Comparison of ENCODE assay signal across 9 cellular contexts in genomic region chr1:1599030-1599916, GRCh38. TPM values are rescaled to one million over a fixed set of nuclear protein-coding genes. Genes with fewer than 3 reads are reported as not detected.
A peak's percentile ranks its signal among the peaks of the same experiment; 100 is the strongest.
DNase-seq lines count a peak whose midpoint lies in the region; ATAC-seq, FAIRE-seq and TF ChIP-seq lines count a peak whose summit lies in the region.
"Had no signal": no experiment of that assay in that cellular context is flagged by ENCODE, and none has a peak within 500 bp of the region (broad histone marks: within the 10 kb centered on the region; RNA-seq: fewer than 3 reads in every experiment).

No MANE protein-coding gene starts in this region.

- H3K27me3 ChIP-seq in ectodermal cell (ENCODE audit: control insufficient read depth, insufficient read depth, low read length, poor library complexity, severe bottlenecking), result peaks cover 88% of the 10 kb centered on the region

- H3K4me1 ChIP-seq in ectodermal cell (ENCODE audit: control insufficient read depth, insufficient read depth, low read length), result peaks cover 6% of the 10 kb centered on the region

- POLR2A ChIA-PET in T-cell (lab: Charles Lee), result no interaction called here
- POLR2A ChIA-PET in naive thymus-derived CD8-positive, alpha-beta T cell (lab: Charles Lee), result interaction anchor here (0.8 to 3.1 kb wide), 3 partner anchors 8 to 17 kb away, joined by 3 to 23 read pairs (median 5); partner anchors contain the start of gene MIB2

- no peak for ATAC-seq in Right ventricle myocardium inferior
- ATAC-seq in T-cell (replicated peaks in 1 of 4), result peak; percentile 62 to 76 (median 74)
- ATAC-seq in naive thymus-derived CD8-positive, alpha-beta T cell, result peak; percentile 71 to 76
- no peak for ATAC-seq in GM21515 (IDR thresholded peaks at IDR 0.05; ENCODE audit: unreplicated experiment)

- DNase-seq in Right ventricle myocardium inferior (ENCODE audit: missing footprints), result peak; percentile 64
- DNase-seq in cardiac septum (ENCODE audit: low spot score), result no peak
- peak in 24 of 34 experiments; percentile 11 to 55 (median 30) for DNase-seq in T-cell
- DNase-seq in naive thymus-derived CD8-positive, alpha-beta T cell, result peak in 5 of 10 donors; percentile 25 to 55 (median 40)
- DNase-seq in amniotic stem cell (lab: John Stamatoyannopoulos, UW), result no peak
- no peak for DNase-seq in H54 (ENCODE audit: insufficient read length, low spot score)

- H3K9me3 Mint-ChIP-seq in T-cell, result no peaks in the 10 kb centered on the region
- no peaks in the 10 kb centered on the region for H3K9me3 Mint-ChIP-seq in naive thymus-derived CD8-positive, alpha-beta T cell

- H3K27me3 Mint-ChIP-seq in T-cell, result peaks cover 0 to 6% of the 10 kb centered on the region in 2 donors
- H3K27me3 Mint-ChIP-seq in naive thymus-derived CD8-positive, alpha-beta T cell, result peaks cover 0 to 11% (median 0%) of the 10 kb centered on the region in 5 donors

- CTCF ChIA-PET in T-cell (lab: Charles Lee), result no interaction called here

- H3K27ac Mint-ChIP-seq in T-cell, result peak overlapping the region; percentile 61 to 73
- H3K27ac Mint-ChIP-seq in naive thymus-derived CD8-positive, alpha-beta T cell, result peak overlapping the region in 3 of 10 donors; percentile 53 to 65 (median 60)

- H3K4me1 Mint-ChIP-seq in T-cell, result peaks cover 7 to 12% (median 11%) of the 10 kb centered on the region in 3 donors
- peaks cover 5 to 9% (median 7%) of the 10 kb centered on the region in 4 donors for H3K4me1 Mint-ChIP-seq in naive thymus-derived CD8-positive, alpha-beta T cell

- no peaks in the 10 kb centered on the region for H3K36me3 Mint-ChIP-seq in T-cell
- H3K36me3 Mint-ChIP-seq in naive thymus-derived CD8-positive, alpha-beta T cell, result no peaks in the 10 kb centered on the region

- peak overlapping the region; percentile 72 to 83 (median 80) for H3K4me3 Mint-ChIP-seq in T-cell
- H3K4me3 Mint-ChIP-seq in naive thymus-derived CD8-positive, alpha-beta T cell, result peak overlapping the region; percentile 59 to 86 (median 81)

- TF ChIP-seq POLR2A in H54 (IDR thresholded peaks at IDR 0.05; ENCODE audit: low read depth, low read length), result no peak

- no peak overlapping the region for H3K27ac ChIP-seq in ectodermal cell (ENCODE audit: insufficient read depth, low read depth, low read length, poor library complexity, severe bottlenecking)

- WGBS in ectodermal cell, 2 experiments, result 19 to 20% methylated on average over 108 of the region's 108 CpGs

- intact Hi-C loops in Right ventricle myocardium inferior (cut with DNase I) (no loop called here), cardiac septum (cut with DNase I) (no loop called here)

- no peaks in the 10 kb centered on the region for H3K9me3 ChIP-seq in ectodermal cell (ENCODE audit: control insufficient read depth, low read length)

- H3K36me3 ChIP-seq in ectodermal cell (ENCODE audit: control insufficient read depth, insufficient read depth, low read length), result no peaks in the 10 kb centered on the region

- H3K4me3 ChIP-seq in ectodermal cell (ENCODE audit: insufficient read depth, low read depth, low read length), result peak overlapping the region; percentile 33

- FAIRE-seq in H54 (lab: Jason Lieb, UNC), result no peak
- FAIRE-seq: GM18507 had no signal

RNA-seq across cellular contexts. Expression of gene FNDC10, which starts 0.7 kb away (rescaled TPM):
- total RNA-seq in Right ventricle myocardium inferior (3.0 TPM), cardiac septum (1.7 TPM), T-cell (1 to 10 TPM; 2.1 to 6.3 (median 5.9) TPM)
- polyA plus RNA-seq in ectodermal cell (2013, experiment 1 of 4), result 9.6 TPM
- 8.0 TPM for polyA plus RNA-seq in ectodermal cell (2013, experiment 2 of 4)
- 7.6 TPM for polyA plus RNA-seq in ectodermal cell (2013, experiment 3 of 4)
- 7.1 TPM for polyA plus RNA-seq in ectodermal cell (2013, experiment 4 of 4)
- 1 to 10 TPM; 3.7 to 3.8 TPM for total RNA-seq in naive thymus-derived CD8-positive, alpha-beta T cell
- 1 to 10 TPM in 1 of 3 donors, under 1 TPM in 2; 0.75 to 2.4 (median 0.89) TPM for polyA plus RNA-seq in naive thymus-derived CD8-positive, alpha-beta T cell

RNA-seq across cellular contexts. Expression of gene MIB2, which starts 16.0 kb away (rescaled TPM):
- total RNA-seq in Right ventricle myocardium inferior (103 TPM), cardiac septum (82.4 TPM), T-cell (100 to 1,000 TPM in 3 of 5 donors, 10 to 100 TPM in 2; 68.9 to 105 (median 103) TPM)
- 58.6 TPM for polyA plus RNA-seq in ectodermal cell (2013, experiment 1 of 4)
- polyA plus RNA-seq in ectodermal cell (2013, experiment 2 of 4), result 53.6 TPM
- 49.8 TPM for polyA plus RNA-seq in ectodermal cell (2013, experiment 3 of 4)
- 50.5 TPM for polyA plus RNA-seq in ectodermal cell (2013, experiment 4 of 4)
- 100 to 1,000 TPM; 109 to 122 TPM for total RNA-seq in naive thymus-derived CD8-positive, alpha-beta T cell
- 10 to 100 TPM; 23.6 to 31.1 (median 27.2) TPM for polyA plus RNA-seq in naive thymus-derived CD8-positive, alpha-beta T cell

RNA-seq across cellular contexts. Expression of gene SSU72, which starts 24.6 kb away (rescaled TPM):
- 116 TPM for total RNA-seq in Right ventricle myocardium inferior
- 90.7 TPM for total RNA-seq in cardiac septum
- 100 to 1,000 TPM; 112 to 135 (median 134) TPM for total RNA-seq in T-cell
- 161 TPM for polyA plus RNA-seq in ectodermal cell (2013, experiment 1 of 4)
- polyA plus RNA-seq in ectodermal cell (2013, experiment 2 of 4), result 152 TPM
- polyA plus RNA-seq in ectodermal cell (2013, experiment 3 of 4), result 140 TPM
- 158 TPM for polyA plus RNA-seq in ectodermal cell (2013, experiment 4 of 4)
- 100 to 1,000 TPM; 158 to 162 TPM for total RNA-seq in naive thymus-derived CD8-positive, alpha-beta T cell
- polyA plus RNA-seq in naive thymus-derived CD8-positive, alpha-beta T cell, result 100 to 1,000 TPM; 219 to 290 (median 248) TPM

RNA-seq across cellular contexts. Expression of gene MMP23B, which starts 32.7 kb away (rescaled TPM):
- total RNA-seq in Right ventricle myocardium inferior (36.2 TPM), cardiac septum (60.2 TPM), T-cell (10 to 100 TPM in 1 of 5 donors, 1 to 10 TPM in 4; 4.8 to 11.2 (median 6.8) TPM)
- polyA plus RNA-seq in ectodermal cell (2013, experiment 1 of 4), result 7.1 TPM
- 9.0 TPM for polyA plus RNA-seq in ectodermal cell (2013, experiment 2 of 4)
- 10.0 TPM for polyA plus RNA-seq in ectodermal cell (2013, experiment 3 of 4)
- polyA plus RNA-seq in ectodermal cell (2013, experiment 4 of 4), result 13.4 TPM
- total RNA-seq in naive thymus-derived CD8-positive, alpha-beta T cell, result 1 to 10 TPM; 3.6 to 6.1 TPM
- polyA plus RNA-seq in naive thymus-derived CD8-positive, alpha-beta T cell, result 1 to 10 TPM in 2 of 3 donors, not detected in 1; 1.1 to 2.4 TPM

RNA-seq across cellular contexts. Expression of gene TMEM240, which starts 58.8 kb away (rescaled TPM):
- total RNA-seq in Right ventricle myocardium inferior (6.9 TPM), cardiac septum (5.0 TPM), T-cell (1 to 10 TPM; 1.0 to 3.1 (median 1.4) TPM)
- 11.1 TPM for polyA plus RNA-seq in ectodermal cell (2013, experiment 1 of 4)
- 11.7 TPM for polyA plus RNA-seq in ectodermal cell (2013, experiment 2 of 4)
- 9.7 TPM for polyA plus RNA-seq in ectodermal cell (2013, experiment 3 of 4)
- polyA plus RNA-seq in ectodermal cell (2013, experiment 4 of 4), result 13.0 TPM
- total RNA-seq in naive thymus-derived CD8-positive, alpha-beta T cell, result 1 to 10 TPM; 3.4 TPM
- polyA plus RNA-seq in naive thymus-derived CD8-positive, alpha-beta T cell, result not detected

Comparison
In these comparisons a context has a peak if more than half of its experiments do, and no peak if none do; other contexts are left out.
1. DNase-seq: peak in Right ventricle myocardium inferior (single experiment) and T-cell (24 of 34); none in cardiac septum (single experiment), amniotic stem cell (single experiment) and H54 (single experiment).
2. ATAC-seq: peak in T-cell (4 of 4) and naive thymus-derived CD8-positive, alpha-beta T cell (2 of 2); none in Right ventricle myocardium inferior (single experiment) and GM21515 (single experiment).